ENCODE assay signal across 16 cellular contexts in genomic region chr3:195879416-195880036, GRCh38. TPM values are rescaled to one million over a fixed set of nuclear protein-coding genes. Genes with fewer than 3 reads are reported as not detected.
A peak's percentile ranks its signal among the peaks of the same experiment; 100 is the strongest.
DNase-seq lines count a peak whose midpoint lies in the region; ATAC-seq, FAIRE-seq and TF ChIP-seq lines count a peak whose summit lies in the region.
"Had no signal": no experiment of that assay in that cellular context is flagged by ENCODE, and none has a peak within 500 bp of the region (broad histone marks: within the 10 kb centered on the region; RNA-seq: fewer than 3 reads in every experiment).

No MANE protein-coding gene starts in this region.

- H3K4me3 Mint-ChIP-seq in nephron progenitor cell = no peak overlapping the region
- H3K4me3 Mint-ChIP-seq: CD8-positive, alpha-beta memory T cell; H9 had no signal

- no peaks in the 10 kb centered on the region for H3K9me3 Mint-ChIP-seq in nephron progenitor cell
- H3K9me3 Mint-ChIP-seq: CD8-positive, alpha-beta memory T cell; H9 had no signal

- no peak for TF ChIP-seq CTCF in heart right ventricle (IDR thresholded peaks at IDR 0.05)
- no peak for TF ChIP-seq CTCF in K562 (IDR thresholded peaks at IDR 0.05 in 2 of 3, conservative IDR thresholded peaks at IDR 0.05 in 1 of 3; ENCODE audit: insufficient read depth in 2 of 3, low read depth in 1 of 3, low read length in 3 of 3)
- TF ChIP-seq CTCF in nephron progenitor cell (IDR thresholded peaks at IDR 0.05) = no peak

- CTCF ChIA-PET in K562 (lab: Yijun Ruan, JAX; ENCODE audit: low intra/inter-chr PET ratio) = no interaction called here

- H3K79me2 ChIP-seq in K562 (ENCODE audit: control insufficient read depth, insufficient read depth, low read length) = no peaks in the 10 kb centered on the region; the same call in 2 of the 3 replicates

- no peak overlapping the region for H3K4me2 ChIP-seq in K562 (ENCODE audit: insufficient read depth, low read length)

- no peak for FAIRE-seq in K562 (lab: Jason Lieb, UNC)
- FAIRE-seq: D721Med had no signal

- no peak for TF ChIP-seq RAD21 in K562 (CRISPR knock-in tag; conservative IDR thresholded peaks at IDR 0.05 in 1 of 2, IDR thresholded peaks at IDR 0.05 in 1 of 2)

- in situ Hi-C loops in K562 (cut with MboI) = loop anchor here (25.0 kb wide), 1 partner anchor 633 kb away; the partner anchor contains the start of genes RNF168 and SMCO1
- in situ Hi-C loops in KBM-7 (cut with MboI; ENCODE audit: low pct_unique_long_range_greater_than_20kb, low sequenced_read_pairs) = no loop called here

- H3K9ac ChIP-seq in K562 (ENCODE audit: insufficient read depth in 1 of 2, low read depth in 2 of 2, low read length in 2 of 2) = no peak overlapping the region

- no peak for TF ChIP-seq EP300 in K562 (IDR thresholded peaks at IDR 0.05; ENCODE audit: low read length)

- peaks cover 11% of the 10 kb centered on the region for H3K36me3 Mint-ChIP-seq in nephron progenitor cell (ENCODE audit: low read depth)

- POLR2A ChIA-PET in K562 (lab: Yijun Ruan, JAX) = no interaction called here

- no peak overlapping the region for H2AFZ ChIP-seq in K562 (ENCODE audit: low read depth, low read length)

- ATAC-seq in left ventricle myocardium superior (no peak), heart right ventricle (no peak), K562 (no peak)

- no peaks in the 10 kb centered on the region for H3K27me3 ChIP-seq in heart right ventricle
- H3K27me3 ChIP-seq in K562 (ENCODE audit: control insufficient read depth in 2 of 2, insufficient read depth in 2 of 2, low read length in 2 of 2) = no peaks in the 10 kb centered on the region
- H3K27me3 ChIP-seq: BE2C had no signal

- peaks cover 8% of the 10 kb centered on the region for H3K4me1 Mint-ChIP-seq in nephron progenitor cell
- H3K4me1 Mint-ChIP-seq: H9 had no signal

- H3K27ac ChIP-seq in heart right ventricle = no peak overlapping the region
- H3K27ac ChIP-seq in K562 (ENCODE audit: extremely low read depth, low read depth, low read length) = no peak overlapping the region
- peak overlapping the region; percentile 64 for H3K27ac ChIP-seq in temporal lobe (ENCODE audit: low read depth, low read length)

- H3K4me3 ChIP-seq in heart right ventricle (no peak overlapping the region), K562 (no peak overlapping the region)

- peak overlapping the region; percentile 62 for H3K27ac Mint-ChIP-seq in nephron progenitor cell

- H3K9me3 ChIP-seq in heart right ventricle (no peaks in the 10 kb centered on the region), K562 (replicated peaks; ENCODE audit: control insufficient read depth, insufficient read depth, low read depth, low read length) (no peaks in the 10 kb centered on the region)
- H3K9me3 ChIP-seq: BE2C had no signal

- peaks cover 0 to 79% (median 12%) of the 10 kb centered on the region in 9 donors for H3K36me3 ChIP-seq in heart right ventricle
- peaks cover 10% of the 10 kb centered on the region; the same call in 2 of the 3 replicates for H3K36me3 ChIP-seq in K562 (ENCODE audit: control insufficient read depth, insufficient read depth, low read length)

- H3K9me1 ChIP-seq in K562 (ENCODE audit: control insufficient read depth, insufficient read depth, low read length) = no peaks in the 10 kb centered on the region

- intact Hi-C loops in left ventricle myocardium superior (cut with micrococcal nuclease) (no loop called here), heart right ventricle (cut with DNase I) (no loop called here), K562 (cut with micrococcal nuclease) (no loop called here)

- H3K4me1 ChIP-seq in heart right ventricle (peaks cover 0 to 2% (median under 1%) of the 10 kb centered on the region in 9 donors), K562 (replicated peaks in 1 of 2; ENCODE audit: control insufficient read depth in 2 of 2, insufficient read depth in 2 of 2, low read length in 2 of 2) (peaks cover 14 to 49% of the 10 kb centered on the region in 2 experiments)

- DNase-seq in left ventricle myocardium superior = peak; percentile 6
- DNase-seq in heart right ventricle = no peak
- DNase-seq in K562 (ENCODE audit: extremely low read depth in 1 of 4, low spot score in 3 of 4) = no peak
- DNase-seq in nephron progenitor cell = no peak
- DNase-seq in T-helper 2 cell = no peak
- no peak for DNase-seq in KBM-7
- DNase-seq: BE2C; CD8-positive, alpha-beta memory T cell; DMS79; H9; NCI-H187 treated with DMSO at 0.1 percent for 48 hours; NCI-H2171 treated with DMSO at 0.1 percent for 48 hours; NCI-H774; RPMI8226 had no signal

- H3K27me3 Mint-ChIP-seq in nephron progenitor cell (ENCODE audit: low read depth, poor library complexity) = peaks cover 4% of the 10 kb centered on the region
- H3K27me3 Mint-ChIP-seq: CD8-positive, alpha-beta memory T cell had no signal

- BruUV-seq in K562 (replicated peaks; lab: Mats Ljungman, UMichigan) = TSS peak; percentile 30

- TF ChIP-seq POLR2A in K562 (conservative IDR thresholded peaks at IDR 0.05) = no peak

- 78 to 85% methylated on average over 16 of the region's 16 CpGs for WGBS in heart right ventricle, 2 donors
- 62% methylated on average over 13 of the region's 16 CpGs for WGBS in K562 (ENCODE audit: insufficient coverage, low coverage, missing lambda C conversion rate)

- no peaks in the 10 kb centered on the region for H4K20me1 ChIP-seq in K562 (replicated peaks; ENCODE audit: control insufficient read depth, insufficient read depth, low read length)

TF ChIP-seq in K562, 482 proteins besides CTCF, POLR2A, EP300 and RAD21 (continues in another document):
- TF ChIP-seq SMARCB1 (IDR thresholded peaks at IDR 0.05; ENCODE audit: insufficient read length, low read depth) (no peak), FOXK1 (CRISPR knock-in tag; IDR thresholded peaks at IDR 0.05; ENCODE audit: borderline replicate concordance) (no peak), ZNF121 (CRISPR knock-in tag; conservative IDR thresholded peaks at IDR 0.05) (no peak), MAFK (IDR thresholded peaks at IDR 0.05; ENCODE audit: low read length) (no peak), GTF2B (IDR thresholded peaks at IDR 0.05; ENCODE audit: extremely low read depth, insufficient read length) (no peak)
- TF ChIP-seq, protein P1, sequence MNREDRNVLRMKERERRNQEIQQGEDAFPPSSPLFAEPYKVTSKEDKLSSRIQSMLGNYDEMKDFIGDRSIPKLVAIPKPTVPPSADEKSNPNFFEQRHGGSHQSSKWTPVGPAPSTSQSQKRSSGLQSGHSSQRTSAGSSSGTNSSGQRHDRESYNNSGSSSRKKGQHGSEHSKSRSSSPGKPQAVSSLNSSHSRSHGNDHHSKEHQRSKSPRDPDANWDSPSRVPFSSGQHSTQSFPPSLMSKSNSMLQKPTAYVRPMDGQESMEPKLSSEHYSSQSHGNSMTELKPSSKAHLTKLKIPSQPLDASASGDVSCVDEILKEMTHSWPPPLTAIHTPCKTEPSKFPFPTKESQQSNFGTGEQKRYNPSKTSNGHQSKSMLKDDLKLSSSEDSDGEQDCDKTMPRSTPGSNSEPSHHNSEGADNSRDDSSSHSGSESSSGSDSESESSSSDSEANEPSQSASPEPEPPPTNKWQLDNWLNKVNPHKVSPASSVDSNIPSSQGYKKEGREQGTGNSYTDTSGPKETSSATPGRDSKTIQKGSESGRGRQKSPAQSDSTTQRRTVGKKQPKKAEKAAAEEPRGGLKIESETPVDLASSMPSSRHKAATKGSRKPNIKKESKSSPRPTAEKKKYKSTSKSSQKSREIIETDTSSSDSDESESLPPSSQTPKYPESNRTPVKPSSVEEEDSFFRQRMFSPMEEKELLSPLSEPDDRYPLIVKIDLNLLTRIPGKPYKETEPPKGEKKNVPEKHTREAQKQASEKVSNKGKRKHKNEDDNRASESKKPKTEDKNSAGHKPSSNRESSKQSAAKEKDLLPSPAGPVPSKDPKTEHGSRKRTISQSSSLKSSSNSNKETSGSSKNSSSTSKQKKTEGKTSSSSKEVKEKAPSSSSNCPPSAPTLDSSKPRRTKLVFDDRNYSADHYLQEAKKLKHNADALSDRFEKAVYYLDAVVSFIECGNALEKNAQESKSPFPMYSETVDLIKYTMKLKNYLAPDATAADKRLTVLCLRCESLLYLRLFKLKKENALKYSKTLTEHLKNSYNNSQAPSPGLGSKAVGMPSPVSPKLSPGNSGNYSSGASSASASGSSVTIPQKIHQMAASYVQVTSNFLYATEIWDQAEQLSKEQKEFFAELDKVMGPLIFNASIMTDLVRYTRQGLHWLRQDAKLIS (CRISPR knock-in tag; IDR thresholded peaks at IDR 0.05) = no peak

RNA-seq across cellular contexts. Expression of gene TNK2, which starts 28.8 kb away (rescaled TPM):
- total RNA-seq in left ventricle myocardium superior = 28.9 TPM
- total RNA-seq in heart right ventricle = 10 to 100 TPM; 17.6 to 47.3 (median 32.2) TPM
- polyA plus RNA-seq in heart right ventricle = 10 to 100 TPM; 31.3 to 48.3 TPM
- total RNA-seq in K562 (2011; cell fraction: chromatin; rRNA removed; ENCODE audit: low replicate concordance) = 20.1 and 59.7 TPM in 2 replicates
- 29.2 and 29.7 TPM in 2 replicates for total RNA-seq in K562 (2011; cell fraction: nucleolus; rRNA removed)
- total RNA-seq in K562 (2011; cell fraction: nucleoplasm; rRNA removed) = 20.2 and 23.4 TPM in 2 replicates
- 10.9 and 15.3 TPM in 2 replicates for total RNA-seq in K562 (2014; rRNA removed)
- total RNA-seq in K562 (2014; rRNA removed; fragmentation: Illumina TruSeq; extraction: Trizol) = 2.3 and 2.4 TPM in 2 replicates
- total RNA-seq in K562 (2015; rRNA removed; fragmentation: Illumina TruSeq; extraction: Trizol) = 8.2 TPM in 2 replicates
- total RNA-seq in K562 (2021) = 22.8 and 33.8 TPM in 2 replicates
- 5.3 and 6.4 TPM in 2 replicates for polyA plus RNA-seq in K562 (2011; rRNA removed)
- polyA plus RNA-seq in K562 (2011; cell fraction: cytosol; rRNA removed) = 5.6 and 14.8 TPM in 2 replicates
- 34.5 and 55.3 TPM in 2 replicates for polyA plus RNA-seq in K562 (2011; cell fraction: nucleus; rRNA removed)
- 13.8 and 19.9 TPM in 2 replicates for polyA plus RNA-seq in K562 (2012)
- 6.5 and 13.2 TPM in 2 replicates for polyA plus RNA-seq in K562 (2014; fragmentation: Illumina TruSeq; extraction: Trizol)
- polyA plus RNA-seq in K562 (2014; fragmentation: Nextera tagmentation; extraction: Ambion mirVana) = under 1 TPM; 0.03 to 0.14 TPM
- 17.6 and 18.8 TPM in 2 replicates for polyA plus RNA-seq in K562 (2014; rRNA removed)
- 2.9 and 5.0 TPM in 2 replicates for polyA minus RNA-seq in K562 (2011; rRNA and poly(A)+ RNA removed)
- 10.4 and 17.2 TPM in 2 replicates for polyA minus RNA-seq in K562 (2011; cell fraction: cytosol; rRNA and poly(A)+ RNA removed)
- 9.0 and 9.8 TPM in 2 replicates for polyA minus RNA-seq in K562 (2011; cell fraction: nucleus; rRNA and poly(A)+ RNA removed)
- total RNA-seq in temporal lobe = 13.0 TPM
